Comparison of ENCODE assay signal across 19 cellular contexts in the genomic region with DNA sequence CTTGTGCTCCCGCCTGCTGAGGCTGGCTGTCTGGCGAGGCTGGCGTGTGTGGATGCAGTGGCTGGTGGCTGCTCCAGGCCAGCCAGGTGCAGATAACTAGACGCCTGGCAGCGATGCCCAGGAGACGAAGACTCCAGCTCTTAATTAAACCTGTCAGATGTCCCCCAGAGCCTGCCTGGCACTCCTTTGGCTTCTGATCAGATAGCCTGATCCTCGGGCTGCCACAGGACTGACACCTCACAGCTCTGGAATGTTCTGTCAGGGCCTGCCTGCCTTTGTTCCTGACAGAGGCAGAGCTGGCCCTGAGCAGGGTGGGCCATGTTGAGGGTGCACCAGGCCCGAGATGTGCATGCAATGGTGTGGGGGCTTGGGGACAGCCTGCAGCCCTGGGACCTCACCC. TPM values are rescaled to one million over a fixed set of nuclear protein-coding genes. Genes with fewer than 3 reads are reported as not detected.
DNase-seq lines count a peak whose midpoint lies in the region; ATAC-seq and TF ChIP-seq lines count a peak whose summit lies in the region.
"Had no signal": no experiment of that assay in that cellular context is flagged by ENCODE, and none has a peak within 500 bp of the region (broad histone marks: within the 10 kb centered on the region; RNA-seq: fewer than 3 reads in every experiment).

No MANE protein-coding gene starts in this region.

- 60% methylated on average over 8 of the region's 8 CpGs for WGBS in prostate gland

- peaks cover 49% of the 10 kb centered on the region for H3K36me3 Mint-ChIP-seq in Calu3 (ENCODE audit: insufficient read depth, unreplicated experiment)
- H3K36me3 Mint-ChIP-seq: natural killer cell had no signal

- H3K4me1 Mint-ChIP-seq in Calu3 (ENCODE audit: low read depth, unreplicated experiment), result no peaks in the 10 kb centered on the region
- H3K4me1 Mint-ChIP-seq: natural killer cell had no signal

- no peak for TF ChIP-seq POLR2A in prostate gland (IDR thresholded peaks at IDR 0.05)

- TF ChIP-seq CTCF in fibroblast of mammary gland (conservative IDR thresholded peaks at IDR 0.05; ENCODE audit: control insufficient read depth, insufficient read depth, low read depth, low read length) (no peak), prostate gland (IDR thresholded peaks at IDR 0.05) (no peak), Calu3 (IDR thresholded peaks at IDR 0.05; ENCODE audit: unreplicated experiment) (no peak)

- CTCF ChIA-PET in Calu3 (lab: Charles Lee), result no interaction called here

- no peaks in the 10 kb centered on the region for H3K27me3 ChIP-seq in prostate gland (replicated peaks; ENCODE audit: insufficient read depth)
- H3K27me3 ChIP-seq: left lung, right atrium auricular region, tibial artery had no signal

- no peak overlapping the region for H3K4me3 ChIP-seq in fibroblast of mammary gland (ENCODE audit: control insufficient read depth, low read depth, low read length)
- H3K4me3 ChIP-seq in prostate gland, result no peak overlapping the region
- H3K4me3 ChIP-seq: left lung, right atrium auricular region, tibial artery had no signal

- peaks cover 5 to 10% of the 10 kb centered on the region in 2 donors for H3K36me3 ChIP-seq in prostate gland

- H3K4me3 Mint-ChIP-seq in Calu3 (ENCODE audit: low read depth, unreplicated experiment), result no peak overlapping the region
- H3K4me3 Mint-ChIP-seq: activated CD8-positive, alpha-beta T cell treated with anti-CD3 and anti-CD28 coated beads, Interleukin-2, amount 10 ng/mL, durations not matched to agents 7 days and 5 days; natural killer cell had no signal

- no peaks in the 10 kb centered on the region for H3K9me3 ChIP-seq in prostate gland
- H3K9me3 ChIP-seq: left lung, right atrium auricular region, tibial artery had no signal

- no peaks in the 10 kb centered on the region for H3K27me3 Mint-ChIP-seq in Calu3 (ENCODE audit: unreplicated experiment)

- no peak overlapping the region for H3K27ac Mint-ChIP-seq in Calu3 (ENCODE audit: unreplicated experiment)
- H3K27ac Mint-ChIP-seq: activated CD8-positive, alpha-beta T cell treated with anti-CD3 and anti-CD28 coated beads, Interleukin-2, amount 10 ng/mL, durations not matched to agents 7 days and 5 days; natural killer cell had no signal

- H3K4me1 ChIP-seq in prostate gland (replicated peaks), result no peaks in the 10 kb centered on the region
- H3K4me1 ChIP-seq: left lung, right atrium auricular region had no signal

- no peak overlapping the region for H3K27ac ChIP-seq in prostate gland
- H3K27ac ChIP-seq: C4-2B, left lung, right atrium auricular region, tibial artery had no signal

- H3K9me3 Mint-ChIP-seq in Calu3 (ENCODE audit: low read depth, unreplicated experiment), result no peaks in the 10 kb centered on the region
- H3K9me3 Mint-ChIP-seq: natural killer cell had no signal

- intact Hi-C loops in prostate gland (cut with DNase I), result no loop called here
- intact Hi-C loops in Calu3 (cut with micrococcal nuclease; ENCODE audit: unreplicated experiment), result no loop called here

- DNase-seq in HK-2 (ENCODE audit: unreplicated experiment), result peak; percentile 25
- DNase-seq in T1000 (lab: John Stamatoyannopoulos, UW), result peak; percentile 21
- peak; percentile 16 for DNase-seq in fibroblast of mammary gland (ENCODE audit: low read depth)
- DNase-seq in prostate gland (ENCODE audit: low spot score), result peak; percentile 14
- no peak for DNase-seq in stimulated activated naive CD4-positive, alpha-beta T cell treated with Interleukin-2 at 50 U/mL for 16 hours (lab: John Stamatoyannopoulos, UW)
- no peak for DNase-seq in Calu3
- DNase-seq: activated CD8-positive, alpha-beta T cell treated with anti-CD3 and anti-CD28 coated beads, Interleukin-2, amount 10 ng/mL, durations not matched to agents 7 days and 5 days; DMS79 treated with DMSO at 0.1 percent for 48 hours; hippocampal formation; left lung; natural killer cell; NCI-H2029 treated with DMSO at 0.1 percent for 48 hours; NK-92 treated with Interleukin-12 subunit alpha and Interleukin-12 subunit beta, amount 100 ng/mL, for 24 hours; stimulated activated CD4-positive, alpha-beta T cell treated with anti-CD3 and anti-CD28 coated beads, Interleukin-2, amount 100 ng/mL, for 24 hours; tibial artery had no signal

- BruUV-seq in Calu3 (replicated peaks; lab: Mats Ljungman, UMichigan), result no TSS peak

- ATAC-seq in HG03439 (IDR thresholded peaks at IDR 0.05; ENCODE audit: unreplicated experiment) (no peak), GM21528 (IDR thresholded peaks at IDR 0.05; ENCODE audit: low FRiP score, unreplicated experiment) (no peak)
- ATAC-seq: activated CD8-positive, alpha-beta T cell treated with anti-CD3 and anti-CD28 coated beads, Interleukin-2, amount 10 ng/mL, durations not matched to agents 7 days and 5 days; left lung; natural killer cell had no signal

RNA-seq across cellular contexts. Expression of a gene that starts 36.5 kb away (rescaled TPM):
- total RNA-seq in prostate gland (10 to 100 TPM; 17.0 to 49.5 TPM), Calu3 (2022) (81.1 and 84.3 TPM in 2 replicates)

Comparison
In these comparisons a context has a peak if more than half of its experiments do, and no peak if none do; other contexts are left out.
1. DNase-seq: peak in HK-2 (single experiment), T1000 (single experiment), fibroblast of mammary gland (single experiment) and prostate gland (single experiment); none in stimulated activated naive CD4-positive, alpha-beta T cell treated with Interleukin-2 at 50 U/mL for 16 hours (single experiment) and Calu3 (single experiment).